29 cellular contexts compared by ENCODE assay signal in genomic region chr17:46099865-46100264, GRCh38.
DNase-seq lines count a peak whose midpoint lies in the region; ATAC-seq, FAIRE-seq and TF ChIP-seq lines count a peak whose summit lies in the region.
"Had no signal": no experiment of that assay in that cellular context is flagged by ENCODE, and none has a peak within 500 bp of the region (broad histone marks: within the 10 kb centered on the region; RNA-seq: fewer than 3 reads in every experiment).

No MANE protein-coding gene starts in this region.

- 33% methylated on average over 1 of the region's 1 CpG for WGBS in HepG2 (ENCODE audit: low lambda C conversion rate)
- 33% methylated on average over 1 of the region's 1 CpG for WGBS in right lobe of liver (ENCODE audit: insufficient coverage, low coverage, low lambda C conversion rate, missing lambda C conversion rate)
- WGBS in esophagus muscularis mucosa, result 63% methylated on average over 1 of the region's 1 CpG

- no peak for TF ChIP-seq RAD21 in HepG2 (CRISPR knock-in tag; IDR thresholded peaks at IDR 0.05)

- intact Hi-C loops in HepG2 (cut with micrococcal nuclease; ENCODE audit: unreplicated experiment), result loop anchor here (5.0 kb wide), 1 partner anchor 92 kb away; the partner anchor contains the start of gene KANSL1
- intact Hi-C loops in right lobe of liver (cut with DNase I), result no loop called here
- intact Hi-C loops in PC-3 (cut with micrococcal nuclease), result loop anchor here (5.0 kb wide), 2 partner anchors 38 to 53 kb away; no protein-coding TSS in a partner anchor
- intact Hi-C loops in esophagus muscularis mucosa (cut with DNase I), result no loop called here
- intact Hi-C loops in upper lobe of right lung (cut with DNase I), result no loop called here

- H4K20me1 ChIP-seq in HepG2 (ENCODE audit: insufficient read depth, low read length) (peaks cover 64% of the 10 kb centered on the region), PC-3 (ENCODE audit: low read length) (peaks cover 27% of the 10 kb centered on the region)

- ATAC-seq in HepG2 (no peak), right lobe of liver (no peak), PC-3 (peak; percentile 65), upper lobe of right lung (no peak)
- ATAC-seq: activated CD8-positive, alpha-beta memory T cell treated with anti-CD3 and anti-CD28 coated beads, Interleukin-2, amount 10 ng/mL, durations not matched to agents 7 days and 5 days; activated T-cell treated with anti-CD3 and anti-CD28 coated beads, Interleukin-2, amount 50 U/mL, for 4 hours; gastrocnemius medialis; lower lobe of right lung; mucosa of descending colon; natural killer cell; stimulated activated naive B cell treated with anti-CD40 and anti-IgM and Interleukin-4, amounts not matched to agents 10 μg/mL and 1 μg/mL and 100 μg/mL, for 72 hours had no signal

- no peak overlapping the region for H3K9ac ChIP-seq in HepG2 (ENCODE audit: insufficient read depth, low read depth, low read length)
- H3K9ac ChIP-seq in PC-3 (ENCODE audit: low read length), result no peak overlapping the region
- H3K9ac ChIP-seq: SK-N-SH had no signal

- H3K36me3 ChIP-seq in HepG2 (replicated peaks in 1 of 2; ENCODE audit: control insufficient read depth in 1 of 2, insufficient read depth in 2 of 2, low read length in 2 of 2), result peaks cover 1 to 3% of the 10 kb centered on the region in 2 experiments; a peak in 2 of 5 replicates
- no peaks in the 10 kb centered on the region for H3K36me3 ChIP-seq in right lobe of liver
- no peaks in the 10 kb centered on the region for H3K36me3 ChIP-seq in PC-3 (ENCODE audit: low read depth, low read length)
- H3K36me3 ChIP-seq in esophagus muscularis mucosa, result no peaks in the 10 kb centered on the region
- no peaks in the 10 kb centered on the region for H3K36me3 ChIP-seq in upper lobe of right lung
- H3K36me3 ChIP-seq in SJCRH30, result peaks cover 9% of the 10 kb centered on the region; the same call in 1 of the 2 replicates
- H3K36me3 ChIP-seq: gastrocnemius medialis, lower lobe of right lung, uterus had no signal

- no peaks in the 10 kb centered on the region for H3K9me2 ChIP-seq in PC-3 (replicated peaks; ENCODE audit: low read length)
- H3K9me2 ChIP-seq: SK-N-SH had no signal

- TF ChIP-seq EP300 in HepG2 (IDR thresholded peaks at IDR 0.05; ENCODE audit: low read depth in 2 of 2, low read length in 2 of 2), result no peak
- TF ChIP-seq EP300 in HepG2 (CRISPR knock-in tag; IDR thresholded peaks at IDR 0.05; ENCODE audit: borderline replicate concordance), result no peak
- no peak for TF ChIP-seq EP300 in esophagus muscularis mucosa (IDR thresholded peaks at IDR 0.05)

- TF ChIP-seq CTCF in HepG2 (CRISPR knock-in tag; IDR thresholded peaks at IDR 0.05) (no peak), right lobe of liver (IDR thresholded peaks at IDR 0.05) (no peak), PC-3 (conservative IDR thresholded peaks at IDR 0.05; ENCODE audit: low read depth, low read length) (no peak), esophagus muscularis mucosa (IDR thresholded peaks at IDR 0.05) (no peak), foreskin fibroblast (IDR thresholded peaks at IDR 0.05; ENCODE audit: low read depth, low read length) (no peak), upper lobe of right lung (IDR thresholded peaks at IDR 0.05) (no peak)

- H3K27ac ChIP-seq in HepG2 (ENCODE audit: extremely low read length, insufficient read depth, low read length) (no peak overlapping the region), right lobe of liver (no peak overlapping the region), PC-3 (ENCODE audit: low read length) (no peak overlapping the region), esophagus muscularis mucosa (replicated peaks in 1 of 4) (peak overlapping the region in 3 of 4 donors; percentile 21 to 75 (median 71)), upper lobe of right lung (no peak overlapping the region), SJCRH30 (no peak overlapping the region)
- H3K27ac ChIP-seq: lower lobe of right lung had no signal

- H2AFZ ChIP-seq in HepG2 (ENCODE audit: low read length) (no peak overlapping the region), PC-3 (ENCODE audit: low read length) (no peak overlapping the region)
- H2AFZ ChIP-seq: hepatocyte had no signal

- H3K4me2 ChIP-seq in HepG2 (ENCODE audit: low read depth, low read length) (no peak overlapping the region), PC-3 (ENCODE audit: low read length) (no peak overlapping the region)
- H3K4me2 ChIP-seq: SK-N-SH had no signal

- no peaks in the 10 kb centered on the region for H3K27me3 ChIP-seq in HepG2 (ENCODE audit: control insufficient read depth in 1 of 2, insufficient read depth in 2 of 2, low read length in 2 of 2)
- H3K27me3 ChIP-seq in right lobe of liver, result no peaks in the 10 kb centered on the region
- H3K27me3 ChIP-seq in PC-3 (ENCODE audit: low read length), result no peaks in the 10 kb centered on the region
- no peaks in the 10 kb centered on the region for H3K27me3 ChIP-seq in esophagus muscularis mucosa
- H3K27me3 ChIP-seq in upper lobe of right lung, result no peaks in the 10 kb centered on the region
- no peaks in the 10 kb centered on the region for H3K27me3 ChIP-seq in SJCRH30
- H3K27me3 ChIP-seq: gastrocnemius medialis, hepatocyte, uterus had no signal

- POLR2A ChIA-PET in HepG2 (lab: Yijun Ruan, JAX) (no interaction called here), PC-3 (lab: Charles Lee; ENCODE audit: unreplicated experiment) (interaction anchor here (0.6 to 0.7 kb wide), 2 partner anchors 60 to 645 kb away, joined by 3 to 31 read pairs; no protein-coding TSS in a partner anchor)

- DNase-seq in HepG2 (ENCODE audit: low spot score), result no peak
- DNase-seq in right lobe of liver, result no peak
- peak; percentile 25 for DNase-seq in PC-3
- no peak for DNase-seq in esophagus muscularis mucosa (ENCODE audit: extremely low spot score)
- DNase-seq in foreskin fibroblast, result no peak
- no peak for DNase-seq in upper lobe of right lung
- no peak for DNase-seq in NCI-H1930 (lab: John Stamatoyannopoulos, UW)
- no peak for DNase-seq in SJCRH30
- DNase-seq: activated CD4-positive, alpha-beta T cell treated with anti-CD3 and anti-CD28 coated beads, Interleukin-2, amount 50 U/mL, for 4 hours; activated CD8-positive, alpha-beta memory T cell treated with anti-CD3 and anti-CD28 coated beads, Interleukin-2, amount 10 ng/mL, durations not matched to agents 7 days and 5 days; activated naive CD4-positive, alpha-beta T cell; activated T-cell treated with anti-CD3 and anti-CD28 coated beads, Interleukin-2, amount 50 U/mL, for 4 hours; CD8-positive, alpha-beta memory T cell; DMS 273 treated with DMSO at 0.1 percent for 48 hours; EL; gastrocnemius medialis; lower lobe of right lung; mucosa of descending colon; natural killer cell; NCI-H1048; NCI-H187 treated with DMSO at 0.1 percent for 48 hours; NCI-H524; retina; SK-N-SH; stimulated activated naive B cell treated with anti-CD40 and anti-IgM and Interleukin-4, amounts not matched to agents 10 μg/mL and 1 μg/mL and 100 μg/mL, for 72 hours; uterus had no signal

- CTCF ChIA-PET in HepG2 (lab: Yijun Ruan, JAX; ENCODE audit: low intra/inter-chr PET ratio, low total read pairs) (no interaction called here), PC-3 (lab: Charles Lee) (interaction anchor here (1.9 kb wide), 1 partner anchor 93 kb away, joined by 6 read pairs; the partner anchor contains the start of gene KANSL1)

- no peak for FAIRE-seq in HepG2 (lab: Jason Lieb, UNC)
- FAIRE-seq: TTC549 had no signal

- H3K79me2 ChIP-seq in HepG2 (ENCODE audit: insufficient read depth, low read length) (peaks cover 92% of the 10 kb centered on the region), PC-3 (ENCODE audit: low read length) (peaks cover 96% of the 10 kb centered on the region)

- no peak for TF ChIP-seq POLR2A in HepG2 (IDR thresholded peaks at IDR 0.05; ENCODE audit: insufficient read depth in 1 of 2, low read depth in 2 of 2, low read length in 2 of 2)
- TF ChIP-seq POLR2A in right lobe of liver (IDR thresholded peaks at IDR 0.05), result no peak
- no peak for TF ChIP-seq POLR2A in esophagus muscularis mucosa (IDR thresholded peaks at IDR 0.05; ENCODE audit: low read depth)

- BruUV-seq in HepG2 (replicated peaks; lab: Mats Ljungman, UMichigan), result no TSS peak
- BruUV-seq in PC-3 (replicated peaks; lab: Mats Ljungman, UMichigan), result no TSS peak

- H3K9me3 ChIP-seq in HepG2 (ENCODE audit: low read length) (no peaks in the 10 kb centered on the region), right lobe of liver (no peaks in the 10 kb centered on the region), PC-3 (ENCODE audit: low read length) (no peaks in the 10 kb centered on the region), esophagus muscularis mucosa (no peaks in the 10 kb centered on the region), upper lobe of right lung (no peaks in the 10 kb centered on the region), SJCRH30 (replicated peaks) (no peaks in the 10 kb centered on the region)
- H3K9me3 ChIP-seq: gastrocnemius medialis, lower lobe of right lung, mucosa of descending colon, SK-N-SH, uterus had no signal

- in situ Hi-C loops in HepG2 (cut with HindIII; ENCODE audit: extremely low pct_ligation_motif_present, low pct_unique_long_range_greater_than_20kb), result no loop called here

- no peaks in the 10 kb centered on the region for H3F3A ChIP-seq in PC-3 (ENCODE audit: low read length, unreplicated experiment)

- H3K4me3 ChIP-seq in HepG2 (replicated peaks in 1 of 3; ENCODE audit: insufficient read depth in 1 of 3, low read depth in 2 of 3, low read length in 3 of 3), result no peak overlapping the region
- H3K4me3 ChIP-seq in right lobe of liver, result no peak overlapping the region
- H3K4me3 ChIP-seq in PC-3 (ENCODE audit: low read length), result no peak overlapping the region
- H3K4me3 ChIP-seq in esophagus muscularis mucosa, result no peak overlapping the region
- H3K4me3 ChIP-seq in foreskin fibroblast (ENCODE audit: low read depth in 1 of 2, low read length in 2 of 2), result no peak overlapping the region
- H3K4me3 ChIP-seq in upper lobe of right lung, result no peak overlapping the region
- H3K4me3 ChIP-seq in SJCRH30, result no peak overlapping the region
- H3K4me3 ChIP-seq: gastrocnemius medialis, hepatocyte, lower lobe of right lung, mucosa of descending colon, skin epidermis, uterus had no signal

- peaks cover 37% of the 10 kb centered on the region for H3K4me1 ChIP-seq in HepG2 (ENCODE audit: insufficient read depth, low read length)
- peaks cover 0 to 42% (median 15%) of the 10 kb centered on the region in 4 donors for H3K4me1 ChIP-seq in right lobe of liver
- H3K4me1 ChIP-seq in PC-3 (ENCODE audit: insufficient read depth, low read length), result peaks cover 9% of the 10 kb centered on the region
- peaks cover 29 to 93% (median 77%) of the 10 kb centered on the region in 4 donors for H3K4me1 ChIP-seq in esophagus muscularis mucosa
- H3K4me1 ChIP-seq in upper lobe of right lung, result peaks cover 46% of the 10 kb centered on the region
- peaks cover 6% of the 10 kb centered on the region for H3K4me1 ChIP-seq in SJCRH30
- H3K4me1 ChIP-seq: uterus had no signal

TF ChIP-seq in HepG2, 621 proteins besides CTCF, POLR2A, EP300 and RAD21:
- TF ChIP-seq KDM3A (CRISPR knock-in tag; IDR thresholded peaks at IDR 0.05; ENCODE audit: low read depth) (no peak), FOXP1 (IDR thresholded peaks at IDR 0.05) (no peak), FOXP1 (CRISPR knock-in tag; IDR thresholded peaks at IDR 0.05) (peak; percentile 18; the same call in 1 of the 2 replicates), SMAD9 (CRISPR knock-in tag; IDR thresholded peaks at IDR 0.05) (no peak), TBX3 (IDR thresholded peaks at IDR 0.05; ENCODE audit: borderline replicate concordance) (peak; percentile 70; the same call in 1 of the 2 replicates), TOE1 (CRISPR knock-in tag; IDR thresholded peaks at IDR 0.05) (no peak)

Comparison
In these comparisons a context has a peak if more than half of its experiments do, and no peak if none do; other contexts are left out.
1. intact Hi-C loops: an anchor here in HepG2 (5.0 kb wide) and PC-3 (5.0 kb wide); none called in right lobe of liver, esophagus muscularis mucosa and upper lobe of right lung.
2. H3K27ac ChIP-seq: peak in esophagus muscularis mucosa (3 of 4); none in HepG2 (single experiment), right lobe of liver (0 of 3), PC-3 (single experiment), upper lobe of right lung (single experiment) and SJCRH30 (single experiment).